In genomic region chr3:196788509-196788908, GRCh38 we compare ENCODE assay signal across 1 cellular context.
TF ChIP-seq lines count a peak whose summit lies in the region.

No MANE protein-coding gene starts in this region.

TF ChIP-seq in IMR-90, 13 proteins besides CTCF, POLR2A, EP300 and RAD21 (continued from another document):
- TF ChIP-seq ELK1 (IDR thresholded peaks at IDR 0.05; ENCODE audit: borderline replicate concordance, low read depth, low read length) (no peak), USF2 (IDR thresholded peaks at IDR 0.05; ENCODE audit: low read depth, low read length) (no peak), CEBPB (IDR thresholded peaks at IDR 0.05; ENCODE audit: low read depth, low read length) (no peak), BHLHE40 (IDR thresholded peaks at IDR 0.05; ENCODE audit: low read depth, low read length) (no peak), MAFK (IDR thresholded peaks at IDR 0.05; ENCODE audit: low read depth, low read length) (no peak), SMC3 (IDR thresholded peaks at IDR 0.05; ENCODE audit: low read depth, low read length) (no peak), FOS (IDR thresholded peaks at IDR 0.05; ENCODE audit: low read depth, low read length) (no peak), MAZ (IDR thresholded peaks at IDR 0.05; ENCODE audit: borderline replicate concordance, low read depth, low read length) (no peak), CHD1 (IDR thresholded peaks at IDR 0.05; ENCODE audit: low read depth, low read length) (no peak), RCOR1 (IDR thresholded peaks at IDR 0.05; ENCODE audit: insufficient replicate concordance, low read length) (no peak), NFE2L2 (IDR thresholded peaks at IDR 0.05; ENCODE audit: low read depth, low read length) (no peak)
